Comparison of ENCODE assay signal across 14 cellular contexts in the genomic region with DNA sequence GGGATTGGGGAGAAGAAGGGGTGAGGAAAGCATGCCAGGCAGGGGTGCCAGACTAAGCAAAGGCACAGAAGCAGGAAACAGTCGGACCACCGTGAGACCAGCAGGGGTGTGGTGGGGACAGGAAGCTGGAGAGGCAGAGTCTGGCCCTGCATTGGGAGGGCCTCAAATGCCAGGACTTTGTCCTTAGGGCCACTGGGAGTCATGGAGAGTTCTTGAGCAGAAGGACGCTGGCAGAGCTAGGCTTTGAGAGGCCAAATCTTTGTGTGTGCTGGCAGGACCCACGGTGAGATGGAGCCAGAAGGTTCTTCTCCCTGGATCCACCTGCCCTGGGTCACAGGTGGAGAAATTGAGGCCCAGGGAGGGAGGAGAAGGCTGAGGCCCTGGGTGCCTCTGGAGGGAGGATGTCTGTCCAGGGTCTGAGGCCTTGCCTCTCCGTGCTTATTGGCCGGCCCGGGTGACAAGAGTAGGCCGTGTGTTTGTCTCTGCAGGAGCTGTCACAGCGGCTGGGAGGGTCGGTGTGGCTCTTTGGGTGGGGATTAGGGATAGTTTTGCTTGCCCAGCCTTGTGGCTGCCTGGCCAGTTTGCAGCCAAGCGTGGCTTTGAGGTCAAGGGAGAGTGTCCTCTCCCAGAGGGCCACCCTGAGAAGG. TPM values are rescaled to one million over a fixed set of nuclear protein-coding genes. Genes with fewer than 3 reads are reported as not detected.
DNase-seq lines count a peak whose midpoint lies in the region; ATAC-seq, FAIRE-seq and TF ChIP-seq lines count a peak whose summit lies in the region.
"Had no signal": no experiment of that assay in that cellular context is flagged by ENCODE, and none has a peak within 500 bp of the region (broad histone marks: within the 10 kb centered on the region; RNA-seq: fewer than 3 reads in every experiment).

No MANE protein-coding gene starts in this region.

- H3K9me1 ChIP-seq in endothelial cell of umbilical vein (replicated peaks; ENCODE audit: control insufficient read depth, extremely low read depth, insufficient read depth, low read length): no peaks in the 10 kb centered on the region

- no peak overlapping the region for H3K18ac ChIP-seq in H9 (ENCODE audit: insufficient read length, low read depth, low read length)

- no peak overlapping the region for H2BK5ac ChIP-seq in H9 (ENCODE audit: insufficient read length, low read length)

- peaks cover 17% of the 10 kb centered on the region for H3K36me3 ChIP-seq in left ventricle myocardium inferior
- peaks cover 2 to 8% of the 10 kb centered on the region in 2 experiments for H3K36me3 ChIP-seq in endothelial cell of umbilical vein (ENCODE audit: control insufficient read depth in 2 of 2, extremely low read depth in 1 of 2, insufficient read depth in 2 of 2, low read length in 2 of 2)
- H3K36me3 ChIP-seq in neural progenitor cell: no peaks in the 10 kb centered on the region
- H3K36me3 ChIP-seq: pancreas, suprapubic skin had no signal

- no peak for ATAC-seq in left cardiac atrium
- ATAC-seq in GM21528 (IDR thresholded peaks at IDR 0.05; ENCODE audit: low FRiP score, unreplicated experiment): no peak
- ATAC-seq: pancreas had no signal

- H3K27ac Mint-ChIP-seq in neural progenitor cell (peak overlapping the region; percentile 44), H9 (peak overlapping the region in 1 of 3 experiments; percentile 77; a peak in 2 of 7 replicates)

- no peak for FAIRE-seq in endothelial cell of umbilical vein (lab: Jason Lieb, UNC)
- FAIRE-seq: GM18507, pancreas had no signal

- H3T11ph ChIP-seq in H9 (ENCODE audit: low read length): no peak overlapping the region

- no peaks in the 10 kb centered on the region for H3K9me3 ChIP-seq in left ventricle myocardium inferior (replicated peaks)
- no peaks in the 10 kb centered on the region for H3K9me3 ChIP-seq in endothelial cell of umbilical vein (replicated peaks; ENCODE audit: control insufficient read depth, insufficient read depth, low read length)
- no peaks in the 10 kb centered on the region for H3K9me3 ChIP-seq in neural progenitor cell (ENCODE audit: low read depth)
- H3K9me3 ChIP-seq in H9 (ENCODE audit: control insufficient read depth, low read depth, low read length): no peaks in the 10 kb centered on the region
- H3K9me3 ChIP-seq: pancreas, suprapubic skin had no signal

- peaks cover 9% of the 10 kb centered on the region for H3K4me1 Mint-ChIP-seq in neural progenitor cell
- peaks cover 2 to 9% of the 10 kb centered on the region in 2 experiments; a peak in 2 of 4 replicates for H3K4me1 Mint-ChIP-seq in H9

- H3K36me3 Mint-ChIP-seq in neural progenitor cell (no peaks in the 10 kb centered on the region), H9 (ENCODE audit: insufficient read depth in 1 of 3, low read depth in 3 of 3) (no peaks in the 10 kb centered on the region)

- no TSS peak for BruUV-seq in endothelial cell of umbilical vein (replicated peaks; lab: Mats Ljungman, UMichigan)

- H3K9me3 Mint-ChIP-seq in neural progenitor cell: no peaks in the 10 kb centered on the region
- H3K9me3 Mint-ChIP-seq in H9: no peaks in the 10 kb centered on the region

- no peak overlapping the region for H2BK120ac ChIP-seq in H9 (ENCODE audit: low read depth, low read length, poor library complexity, severe bottlenecking)

- H4K20me1 ChIP-seq in endothelial cell of umbilical vein (replicated peaks; ENCODE audit: control insufficient read depth, extremely low read depth, insufficient read depth, low read length) (no peaks in the 10 kb centered on the region), neural progenitor cell (ENCODE audit: low read depth) (no peaks in the 10 kb centered on the region), H9 (ENCODE audit: control insufficient read depth, insufficient read depth, insufficient read length) (no peaks in the 10 kb centered on the region)

- no peaks in the 10 kb centered on the region for H3K79me1 ChIP-seq in H9 (ENCODE audit: insufficient read depth, low read depth, low read length, poor library complexity, severe bottlenecking)

- H3K27ac ChIP-seq in left ventricle myocardium inferior (replicated peaks): peak overlapping the region; percentile 97
- H3K27ac ChIP-seq in endothelial cell of umbilical vein (ENCODE audit: insufficient read depth, low read depth, low read length): peak overlapping the region; percentile 13
- no peak overlapping the region for H3K27ac ChIP-seq in neural progenitor cell
- no peak overlapping the region for H3K27ac ChIP-seq in H9 (ENCODE audit: insufficient read length, low read depth, low read length)
- H3K27ac ChIP-seq: pancreas, suprapubic skin had no signal

- no peak overlapping the region for H2AK5ac ChIP-seq in H9 (ENCODE audit: insufficient read length, low read length)

- intact Hi-C loops in left ventricle myocardium inferior (cut with micrococcal nuclease) (no loop called here), left cardiac atrium (cut with DNase I) (no loop called here), endothelial cell of umbilical vein (cut with micrococcal nuclease) (no loop called here)

- no CpG with 5 or more reads among the region's 11 CpGs for WGBS in H9 (ENCODE audit: extremely low coverage, insufficient read length, low lambda C conversion rate)

- peak overlapping the region; percentile 53 for H3K4me3 Mint-ChIP-seq in neural progenitor cell
- no peak overlapping the region for H3K4me3 Mint-ChIP-seq in H9

- H3K4me1 ChIP-seq in left ventricle myocardium inferior: peaks cover 94% of the 10 kb centered on the region
- peaks cover 20% of the 10 kb centered on the region for H3K4me1 ChIP-seq in endothelial cell of umbilical vein (ENCODE audit: control insufficient read depth, extremely low read depth, insufficient read depth, low read length)
- no peaks in the 10 kb centered on the region for H3K4me1 ChIP-seq in neural progenitor cell
- no peaks in the 10 kb centered on the region for H3K4me1 ChIP-seq in H9 (ENCODE audit: insufficient read depth, low read length)

- no peak overlapping the region for H4K8ac ChIP-seq in H9 (replicated peaks; ENCODE audit: insufficient read length, low read depth, low read length)

- H3K4ac ChIP-seq in H9 (ENCODE audit: low read depth, low read length): no peak overlapping the region

- H2BK15ac ChIP-seq in H9 (ENCODE audit: low read depth, low read length): no peak overlapping the region

- TF ChIP-seq POLR2A in endothelial cell of umbilical vein (IDR thresholded peaks at IDR 0.05; ENCODE audit: low read depth, low read length): no peak

- H3K27me3 ChIP-seq in left ventricle myocardium inferior (ENCODE audit: low read depth) (no peaks in the 10 kb centered on the region), endothelial cell of umbilical vein (ENCODE audit: control insufficient read depth in 2 of 2, insufficient read depth in 2 of 2, low read length in 2 of 2) (no peaks in the 10 kb centered on the region), neural progenitor cell (no peaks in the 10 kb centered on the region), H9 (ENCODE audit: insufficient read depth, low read length) (no peaks in the 10 kb centered on the region)
- H3K27me3 ChIP-seq: pancreas, suprapubic skin had no signal

- peaks cover 3% of the 10 kb centered on the region for H3K23me2 ChIP-seq in H9 (ENCODE audit: insufficient read length, low read depth, low read length, poor library complexity, severe bottlenecking)

- H3K4me3 ChIP-seq in left ventricle myocardium inferior (no peak overlapping the region), endothelial cell of umbilical vein (replicated peaks in 1 of 3; ENCODE audit: insufficient read depth in 1 of 3, low read depth in 1 of 3, low read length in 3 of 3) (no peak overlapping the region), neural progenitor cell (no peak overlapping the region)
- H3K4me3 ChIP-seq: pancreas, suprapubic skin had no signal

- no peak overlapping the region for H3K56ac ChIP-seq in H9 (ENCODE audit: insufficient read length, low read depth, low read length)

- no peak overlapping the region for H3K23ac ChIP-seq in H9 (ENCODE audit: insufficient read length, low read depth, low read length)

- no peak overlapping the region for H2BK12ac ChIP-seq in H9 (ENCODE audit: insufficient read length, low read depth, low read length)

- CTCF ChIA-PET in endothelial cell of umbilical vein (lab: Charles Lee): interaction anchor here (1.2 to 6.3 kb wide), 5 partner anchors 12 to 121 kb away, joined by 3 to 101 read pairs (median 3); a partner anchor contains a TSS

- H3K4me2 ChIP-seq in endothelial cell of umbilical vein (ENCODE audit: insufficient read depth, low read length) (no peak overlapping the region), neural progenitor cell (no peak overlapping the region), H9 (ENCODE audit: insufficient read depth, insufficient read length, low read length) (no peak overlapping the region)

- H4K5ac ChIP-seq in H9 (ENCODE audit: insufficient read length, low read depth, low read length): no peak overlapping the region

- no peak overlapping the region for H2BK20ac ChIP-seq in H9 (ENCODE audit: low read depth, low read length, poor library complexity, severe bottlenecking)

- H4K91ac ChIP-seq in H9 (ENCODE audit: insufficient read length, low read depth, low read length): no peak overlapping the region

- no peak overlapping the region for H3K14ac ChIP-seq in H9 (ENCODE audit: insufficient read depth, low read length)

- H3K9ac ChIP-seq in endothelial cell of umbilical vein (replicated peaks; ENCODE audit: extremely low read depth, insufficient read depth, low read length) (no peak overlapping the region), neural progenitor cell (no peak overlapping the region), H9 (ENCODE audit: extremely low read depth, insufficient read length, low read length) (no peak overlapping the region)

- dilution Hi-C loops in endothelial cell of umbilical vein (cut with MboI; ENCODE audit: extremely low pct_ligation_motif_present, low sequenced_read_pairs): no loop called here

- no peaks in the 10 kb centered on the region for H3F3A ChIP-seq in neural progenitor cell (ENCODE audit: low read depth)

- POLR2A ChIA-PET in endothelial cell of umbilical vein (lab: Charles Lee): no interaction called here

- H2AFZ ChIP-seq in endothelial cell of umbilical vein (ENCODE audit: low read depth, low read length): no peak overlapping the region
- no peak overlapping the region for H2AFZ ChIP-seq in neural progenitor cell (replicated peaks)
- no peak overlapping the region for H2AFZ ChIP-seq in H9 (ENCODE audit: low read length)

- peaks cover 5% of the 10 kb centered on the region for H3K27me3 Mint-ChIP-seq in neural progenitor cell (ENCODE audit: insufficient read depth, low read depth)
- H3K27me3 Mint-ChIP-seq in H9 (ENCODE audit: low read depth): no peaks in the 10 kb centered on the region; the same call in none of the 2 replicates

- H3K79me2 ChIP-seq in endothelial cell of umbilical vein (ENCODE audit: control insufficient read depth, insufficient read depth, low read length) (peaks cover 37% of the 10 kb centered on the region), neural progenitor cell (ENCODE audit: low read depth) (no peaks in the 10 kb centered on the region), H9 (ENCODE audit: insufficient read depth, low read length) (no peaks in the 10 kb centered on the region)

- TF ChIP-seq CTCF in left ventricle myocardium inferior (IDR thresholded peaks at IDR 0.05; ENCODE audit: borderline replicate concordance) (no peak), endothelial cell of umbilical vein (IDR thresholded peaks at IDR 0.05; ENCODE audit: extremely low read depth in 1 of 2, insufficient read depth in 1 of 2, low read depth in 1 of 2, low read length in 2 of 2) (no peak), neural progenitor cell (IDR thresholded peaks at IDR 0.05) (no peak), H9 (conservative IDR thresholded peaks at IDR 0.05) (no peak)

- DNase-seq in left ventricle myocardium inferior (no peak), left cardiac atrium (no peak), endothelial cell of umbilical vein (ENCODE audit: low read depth, low spot score) (no peak), neural progenitor cell (ENCODE audit: low spot score) (no peak), C1 segment of cervical spinal cord (lab: John Stamatoyannopoulos, UW) (no peak), H9 (no peak), NCI-H345 (lab: John Stamatoyannopoulos, UW) (no peak)
- DNase-seq: activated CD4-positive, CD25-positive, alpha-beta regulatory T cell; NCI-H1694 treated with DMSO at 0.1 percent for 48 hours; NCI-H510A treated with DMSO at 0.1 percent for 48 hours had no signal

RNA-seq across cellular contexts. Expression of a gene that starts 1.8 kb away (rescaled TPM):
- total RNA-seq in left ventricle myocardium inferior (139 TPM), left cardiac atrium (100 to 1,000 TPM; 132 to 392 TPM), endothelial cell of umbilical vein (688 and 728 TPM in 2 replicates), neural progenitor cell (ENCODE audit: low replicate concordance) (0.19 TPM in 1 of 2 replicates, not detected in the other), H9 (2021) (1.8 and 2.1 TPM in 2 replicates)
- polyA plus RNA-seq in endothelial cell of umbilical vein: 338 and 355 TPM in 2 replicates
- polyA plus RNA-seq in endothelial cell of umbilical vein (2011; cell fraction: cytosol; rRNA removed): 321 and 356 TPM in 2 replicates
- polyA plus RNA-seq in endothelial cell of umbilical vein (2011; cell fraction: nucleus; rRNA removed): 246 and 249 TPM in 2 replicates
- 646 and 659 TPM in 2 replicates for polyA plus RNA-seq in endothelial cell of umbilical vein (2012)
- 275 and 289 TPM in 2 replicates for polyA minus RNA-seq in endothelial cell of umbilical vein
- 28.9 TPM for polyA minus RNA-seq in endothelial cell of umbilical vein (2011; cell fraction: cytosol; rRNA and poly(A)+ RNA removed)
- 123 and 127 TPM in 2 replicates for polyA minus RNA-seq in endothelial cell of umbilical vein (2011; cell fraction: nucleus; rRNA and poly(A)+ RNA removed)

RNA-seq across cellular contexts. Expression of a gene that starts 21.3 kb away (rescaled TPM):
- 844 TPM for total RNA-seq in left ventricle myocardium inferior
- 100 to 1,000 TPM; 593 to 626 TPM for total RNA-seq in left cardiac atrium
- total RNA-seq in endothelial cell of umbilical vein: 113 and 115 TPM in 2 replicates
- 148 and 157 TPM in 2 replicates for polyA plus RNA-seq in endothelial cell of umbilical vein
- polyA plus RNA-seq in endothelial cell of umbilical vein (2011; cell fraction: cytosol; rRNA removed): 189 and 191 TPM in 2 replicates
- 108 and 134 TPM in 2 replicates for polyA plus RNA-seq in endothelial cell of umbilical vein (2011; cell fraction: nucleus; rRNA removed)
- polyA plus RNA-seq in endothelial cell of umbilical vein (2012): 173 and 181 TPM in 2 replicates
- 33.5 and 35.7 TPM in 2 replicates for polyA minus RNA-seq in endothelial cell of umbilical vein
- polyA minus RNA-seq in endothelial cell of umbilical vein (2011; cell fraction: cytosol; rRNA and poly(A)+ RNA removed): 36.3 TPM
- 5.2 TPM in 2 replicates for polyA minus RNA-seq in endothelial cell of umbilical vein (2011; cell fraction: nucleus; rRNA and poly(A)+ RNA removed)
- total RNA-seq in neural progenitor cell (ENCODE audit: low replicate concordance): 20.5 and 25.6 TPM in 2 replicates
- 31.6 and 41.9 TPM in 2 replicates for total RNA-seq in H9 (2021)

RNA-seq across cellular contexts. Expression of a gene that starts 43.2 kb away (rescaled TPM):
- total RNA-seq in left ventricle myocardium inferior (48.4 TPM), left cardiac atrium (10 to 100 TPM; 56.7 to 71.7 TPM), endothelial cell of umbilical vein (43.0 and 43.5 TPM in 2 replicates), neural progenitor cell (ENCODE audit: low replicate concordance) (14.3 and 42.7 TPM in 2 replicates), H9 (2021) (29.8 and 30.2 TPM in 2 replicates)
- 78.9 and 93.6 TPM in 2 replicates for polyA plus RNA-seq in endothelial cell of umbilical vein
- polyA plus RNA-seq in endothelial cell of umbilical vein (2011; cell fraction: cytosol; rRNA removed): 43.5 and 55.9 TPM in 2 replicates
- polyA plus RNA-seq in endothelial cell of umbilical vein (2011; cell fraction: nucleus; rRNA removed): 78.4 and 100.0 TPM in 2 replicates
- polyA plus RNA-seq in endothelial cell of umbilical vein (2012): 27.3 and 41.2 TPM in 2 replicates
- 50.1 and 50.4 TPM in 2 replicates for polyA minus RNA-seq in endothelial cell of umbilical vein
- polyA minus RNA-seq in endothelial cell of umbilical vein (2011; cell fraction: cytosol; rRNA and poly(A)+ RNA removed): 17.7 TPM
- 20.0 and 24.0 TPM in 2 replicates for polyA minus RNA-seq in endothelial cell of umbilical vein (2011; cell fraction: nucleus; rRNA and poly(A)+ RNA removed)

RNA-seq across cellular contexts. Expression of a gene that starts 53.5 kb away (rescaled TPM):
- total RNA-seq in left ventricle myocardium inferior (38.0 TPM), left cardiac atrium (10 to 100 TPM; 40.4 to 59.5 TPM), endothelial cell of umbilical vein (90.2 and 90.7 TPM in 2 replicates), neural progenitor cell (ENCODE audit: low replicate concordance) (32.8 and 60.5 TPM in 2 replicates), H9 (2021) (68.4 TPM in 2 replicates)
- 77.7 and 129 TPM in 2 replicates for polyA plus RNA-seq in endothelial cell of umbilical vein
- polyA plus RNA-seq in endothelial cell of umbilical vein (2011; cell fraction: cytosol; rRNA removed): 67.9 and 72.7 TPM in 2 replicates
- polyA plus RNA-seq in endothelial cell of umbilical vein (2011; cell fraction: nucleus; rRNA removed): 116 and 150 TPM in 2 replicates
- polyA plus RNA-seq in endothelial cell of umbilical vein (2012): 58.5 and 71.2 TPM in 2 replicates
- polyA minus RNA-seq in endothelial cell of umbilical vein: 76.5 and 80.5 TPM in 2 replicates
- polyA minus RNA-seq in endothelial cell of umbilical vein (2011; cell fraction: cytosol; rRNA and poly(A)+ RNA removed): 58.0 TPM
- polyA minus RNA-seq in endothelial cell of umbilical vein (2011; cell fraction: nucleus; rRNA and poly(A)+ RNA removed): 45.1 and 52.0 TPM in 2 replicates

Comparison
In these comparisons a context has a peak if more than half of its experiments do, and no peak if none do; other contexts are left out.
1. H3K27ac ChIP-seq: peak in left ventricle myocardium inferior (single experiment) and endothelial cell of umbilical vein (single experiment); none in neural progenitor cell (single experiment) and H9 (single experiment).
2. RNA of a gene that starts 1.8 kb away (total RNA-seq): 688 to 728 TPM in endothelial cell of umbilical vein, 132 to 392 TPM in left cardiac atrium and 139 TPM in left ventricle myocardium inferior (single experiment); 1.8 to 2.1 TPM in H9 and 0.19 TPM in neural progenitor cell; every median in the first group is over 10 times any median in the second.